Comparison of ENCODE assay signal across 8 cellular contexts in genomic region chr11:67629386-67630229, GRCh38. TPM values are rescaled to one million over a fixed set of nuclear protein-coding genes. Genes with fewer than 3 reads are reported as not detected.
DNase-seq lines count a peak whose midpoint lies in the region; TF ChIP-seq lines count a peak whose summit lies in the region.

TSS of gene NUDT8 (minus strand) at chr11:67629937. CDS start at chr11:67629911, 26 bp downstream.

- H3K27ac ChIP-seq in stomach = peak within 1 kb of the TSS; percentile 93 to 98 (median 96)

- peak within 1 kb of the TSS; percentile 75 for H3K27ac Mint-ChIP-seq in neural crest cell (ENCODE audit: unreplicated experiment)

- H3K9me3 ChIP-seq in stomach = no peaks in the 10 kb centered on the region

- H3K27me3 Mint-ChIP-seq in neural crest cell (ENCODE audit: low read depth) = no peaks in the 10 kb centered on the region

- H3K4me3 ChIP-seq in stomach = peak within 1 kb of the TSS; percentile 58 to 72 (median 66)

- H3K4me1 ChIP-seq in stomach = peaks cover 15 to 48% (median 42%) of the 10 kb centered on the region in 4 donors

- H3K9me3 Mint-ChIP-seq in neural crest cell = no peaks in the 10 kb centered on the region

- intact Hi-C loops in stomach (cut with DNase I; ENCODE audit: low total_unique reads) = no loop called here

- H3K27me3 ChIP-seq in stomach = no peaks in the 10 kb centered on the region

- peaks cover 20% of the 10 kb centered on the region for H3K4me1 Mint-ChIP-seq in neural crest cell

- DNase-seq in DMS 273 (lab: John Stamatoyannopoulos, UW; ENCODE audit: unreplicated experiment) = peak; percentile 90
- peak; percentile 90 for DNase-seq in GM20000 (ENCODE audit: low spot score)
- DNase-seq in HT1080 (ENCODE audit: low read depth) = peak; percentile 71
- peak; percentile 97 for DNase-seq in RPMI8226
- peak; percentile 82 for DNase-seq in activated effector memory CD4-positive, alpha-beta T cell treated with Interleukin-2 at 50 U/mL for 16 hours
- peak; percentile 60 for DNase-seq in fibroblast of the conjunctiva (ENCODE audit: low read depth)
- DNase-seq in neural crest cell (ENCODE audit: low read depth, low spot score) = peak; percentile 98
- DNase-seq in stomach = peak; percentile 89

- no peak for TF ChIP-seq POLR2A in stomach (IDR thresholded peaks at IDR 0.05)

- H3K36me3 ChIP-seq in stomach = no peaks in the 10 kb centered on the region

- H3K4me3 Mint-ChIP-seq in neural crest cell = peak within 1 kb of the TSS; percentile 84

- H3K36me3 Mint-ChIP-seq in neural crest cell (ENCODE audit: low read depth) = peaks cover 3% of the 10 kb centered on the region

- WGBS in stomach, 5 donors = 0 to 1% (median 0%) methylated on average over 47 to 98 of the region's 102 CpGs

- no peak for TF ChIP-seq EP300 in stomach (IDR thresholded peaks at IDR 0.05)

- TF ChIP-seq CTCF in GM20000 (IDR thresholded peaks at IDR 0.05; ENCODE audit: extremely low read depth, missing control alignments) (peak; percentile 74), neural crest cell (conservative IDR thresholded peaks at IDR 0.05) (peak; percentile 94), stomach (IDR thresholded peaks at IDR 0.05) (peak in 5 of 7 experiments; percentile 15 to 90 (median 77))

RNA-seq across cellular contexts. Expression of gene NUDT8, which starts in this region (rescaled TPM):
- 17.0 and 21.5 TPM in 2 replicates for total RNA-seq in HT1080 (2014; rRNA removed; shearing (Covaris generic))
- polyA plus RNA-seq in HT1080 (2015; cell fraction: cytosol; rRNA removed) = 19.2 and 29.2 TPM in 2 replicates
- polyA plus RNA-seq in HT1080 (2015; cell fraction: nucleus; rRNA removed) = 15.3 and 17.2 TPM in 2 replicates
- total RNA-seq in neural crest cell (11.0 and 13.9 TPM in 2 replicates), stomach (100 to 1,000 TPM in 1 of 5 donors, 1 to 10 TPM in 2, not detected in 2; 4.6 to 333 (median 8.8) TPM)
- 10 to 100 TPM; 15.0 to 41.0 (median 19.5) TPM for polyA plus RNA-seq in stomach

Comparison
In these comparisons a context has a peak if more than half of its experiments do, and no peak if none do; other contexts are left out.
1. Peak in every context shown above with its lines: DNase-seq, H3K4me3 ChIP-seq and H3K27ac ChIP-seq.